8 cellular contexts compared by ENCODE assay signal in genomic region chr14:52730708-52731111, GRCh38. TPM values are rescaled to one million over a fixed set of nuclear protein-coding genes. Genes with fewer than 3 reads are reported as not detected.
DNase-seq lines count a peak whose midpoint lies in the region; ATAC-seq and TF ChIP-seq lines count a peak whose summit lies in the region.

No MANE protein-coding gene starts in this region.

- peak overlapping the region; percentile 86 for H2AFZ ChIP-seq in fibroblast of lung (ENCODE audit: low read length)

- H3K4me1 ChIP-seq in fibroblast of lung (ENCODE audit: control insufficient read depth, extremely low read depth, insufficient read depth, low read length): no peaks in the 10 kb centered on the region

- H3K27ac ChIP-seq in SK-N-MC (0 out of 2 replicates have a peak overlapping the region, but pooled peaks have one; percentile 12), fibroblast of lung (ENCODE audit: insufficient read depth, low read length) (peak overlapping the region; percentile 87)

- H3K4me3 ChIP-seq in SK-N-MC: peak overlapping the region; percentile 89
- H3K4me3 ChIP-seq in fibroblast of lung (replicated peaks in 1 of 4; ENCODE audit: control extremely low read depth in 1 of 4, insufficient read depth in 1 of 4, low read depth in 3 of 4, low read length in 4 of 4): peak overlapping the region; percentile 75 to 96 (median 86)

- H3K36me3 ChIP-seq in SK-N-MC (ENCODE audit: insufficient read depth, low read length) (peaks cover 38% of the 10 kb centered on the region), fibroblast of lung (ENCODE audit: control insufficient read depth, insufficient read depth, low read length) (no peaks in the 10 kb centered on the region)

- H3K9ac ChIP-seq in SK-N-MC (ENCODE audit: insufficient read length): peak overlapping the region; percentile 82
- peak overlapping the region; percentile 85 for H3K9ac ChIP-seq in fibroblast of lung (ENCODE audit: insufficient read depth, low read length)

- DNase-seq in SIG-M5 treated with dmso at 0.1 percent for 504 hours (lab: John Stamatoyannopoulos, UW; ENCODE audit: unreplicated experiment) (peak; percentile 38), SIG-M5 (lab: John Stamatoyannopoulos, UW) (no peak), SK-N-MC (ENCODE audit: low read depth, low spot score) (no peak), fibroblast of lung (ENCODE audit: low read depth in 2 of 2) (peak; percentile 27 to 31), pons (ENCODE audit: low spot score) (peak; percentile 31), NCI-H524 (lab: John Stamatoyannopoulos, UW) (no peak)

- ATAC-seq in HG02870 (IDR thresholded peaks at IDR 0.05; ENCODE audit: unreplicated experiment) (no peak), GM19351 (IDR thresholded peaks at IDR 0.05; ENCODE audit: unreplicated experiment) (no peak)

- peak overlapping the region; percentile 81 for H3K4me2 ChIP-seq in fibroblast of lung (ENCODE audit: extremely low read depth, insufficient read depth, low read length)

- no peak for TF ChIP-seq CTCF in fibroblast of lung (conservative IDR thresholded peaks at IDR 0.05 in 1 of 2, IDR thresholded peaks at IDR 0.05 in 1 of 2; ENCODE audit: low read depth in 1 of 2, low read length in 2 of 2)

- no peaks in the 10 kb centered on the region for H4K20me1 ChIP-seq in fibroblast of lung (ENCODE audit: control insufficient read depth, extremely low read depth, insufficient read depth, low read length)

- no peaks in the 10 kb centered on the region for H3K9me3 ChIP-seq in SK-N-MC (ENCODE audit: low read depth, low read length)
- no peaks in the 10 kb centered on the region for H3K9me3 ChIP-seq in fibroblast of lung (ENCODE audit: control insufficient read depth, insufficient read depth, low read depth, low read length)

- no peaks in the 10 kb centered on the region for H3K27me3 ChIP-seq in fibroblast of lung (ENCODE audit: control insufficient read depth, insufficient read depth, low read length)

- H3K79me2 ChIP-seq in fibroblast of lung (ENCODE audit: control insufficient read depth, insufficient read depth, low read length): peaks cover 17% of the 10 kb centered on the region

RNA-seq across cellular contexts. Expression of gene STYX, which starts 0.7 kb away (rescaled TPM):
- total RNA-seq in fibroblast of lung: 13.1 and 14.9 TPM in 2 replicates
- 16.6 and 17.0 TPM in 2 replicates for polyA plus RNA-seq in fibroblast of lung
- 9.8 and 11.1 TPM in 2 replicates for polyA plus RNA-seq in fibroblast of lung (2012)
- polyA minus RNA-seq in fibroblast of lung (ENCODE audit: low replicate concordance): 3.1 and 4.2 TPM in 2 replicates

RNA-seq across cellular contexts. Expression of gene PSMC6, which starts 23.7 kb away (rescaled TPM):
- total RNA-seq in fibroblast of lung: 80.9 and 85.0 TPM in 2 replicates
- polyA plus RNA-seq in fibroblast of lung: 90.4 and 95.2 TPM in 2 replicates
- 65.5 and 71.5 TPM in 2 replicates for polyA plus RNA-seq in fibroblast of lung (2012)
- polyA minus RNA-seq in fibroblast of lung (ENCODE audit: low replicate concordance): 3.0 and 18.0 TPM in 2 replicates

RNA-seq across cellular contexts. Expression of gene ERO1A, which starts 35.4 kb away (rescaled TPM):
- total RNA-seq in fibroblast of lung: 28.5 and 34.5 TPM in 2 replicates
- 35.6 and 64.9 TPM in 2 replicates for polyA plus RNA-seq in fibroblast of lung
- 26.5 and 41.3 TPM in 2 replicates for polyA plus RNA-seq in fibroblast of lung (2012)
- 6.4 and 8.1 TPM in 2 replicates for polyA minus RNA-seq in fibroblast of lung (ENCODE audit: low replicate concordance)

Comparison
In these comparisons a context has a peak if more than half of its experiments do, and no peak if none do; other contexts are left out.
1. DNase-seq: peak in SIG-M5 treated with dmso at 0.1 percent for 504 hours (single experiment), fibroblast of lung (2 of 2) and pons (single experiment); none in SIG-M5 (single experiment), SK-N-MC (single experiment) and NCI-H524 (0 of 2).